ENCODE assay signal across 11 cellular contexts in the genomic region with DNA sequence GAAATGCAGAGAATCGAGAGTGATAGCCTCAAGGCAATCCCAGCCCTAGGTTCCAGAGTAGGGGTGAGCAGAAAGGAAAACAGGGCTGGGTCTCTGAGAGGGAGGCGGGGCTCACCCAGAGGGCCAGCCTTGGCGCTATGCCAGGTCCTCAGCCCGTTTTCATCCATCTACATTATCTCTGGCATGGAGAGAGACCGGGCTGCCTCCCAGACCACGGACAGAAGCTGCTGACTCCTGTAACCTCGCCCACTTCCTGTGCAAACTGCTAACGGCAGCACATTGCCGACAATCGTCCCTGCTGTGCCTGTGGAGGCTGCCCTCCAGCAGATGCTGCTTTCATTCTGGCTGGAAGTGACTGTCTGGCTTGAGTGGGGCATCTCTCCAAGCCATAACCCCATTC.
DNase-seq lines count a peak whose midpoint lies in the region; ATAC-seq and TF ChIP-seq lines count a peak whose summit lies in the region.
"Had no signal": no experiment of that assay in that cellular context is flagged by ENCODE, and none has a peak within 500 bp of the region (broad histone marks: within the 10 kb centered on the region; RNA-seq: fewer than 3 reads in every experiment).

No MANE protein-coding gene starts in this region.

- H3K9me3 Mint-ChIP-seq in CD4-positive, CD25-positive, alpha-beta regulatory T cell: no peaks in the 10 kb centered on the region
- no peaks in the 10 kb centered on the region for H3K9me3 Mint-ChIP-seq in activated CD8-positive, alpha-beta T cell treated with anti-CD3 and anti-CD28 coated beads for 36 hours

- ATAC-seq in CD4-positive, CD25-positive, alpha-beta regulatory T cell (ENCODE audit: low read depth in 2 of 2): peak; percentile 62 to 73
- peak; percentile 83 for ATAC-seq in activated CD8-positive, alpha-beta T cell treated with anti-CD3 and anti-CD28 coated beads for 36 hours
- ATAC-seq in GM19351 (IDR thresholded peaks at IDR 0.05; ENCODE audit: unreplicated experiment) (no peak), heart right ventricle (no peak), GM19035 (IDR thresholded peaks at IDR 0.05; ENCODE audit: unreplicated experiment) (no peak), GM21381 (IDR thresholded peaks at IDR 0.05; ENCODE audit: unreplicated experiment) (no peak)

- no peaks in the 10 kb centered on the region for H3K36me3 ChIP-seq in CD4-positive, CD25-positive, alpha-beta regulatory T cell (ENCODE audit: control insufficient read depth, insufficient read depth, low read length)
- no peaks in the 10 kb centered on the region for H3K36me3 ChIP-seq in heart right ventricle
- H3K36me3 ChIP-seq: WERI-Rb-1 had no signal

- H3K4me1 Mint-ChIP-seq in CD4-positive, CD25-positive, alpha-beta regulatory T cell: peaks cover 0 to 35% (median 16%) of the 10 kb centered on the region in 4 donors
- peaks cover 21% of the 10 kb centered on the region for H3K4me1 Mint-ChIP-seq in activated CD8-positive, alpha-beta T cell treated with anti-CD3 and anti-CD28 coated beads for 36 hours (ENCODE audit: low read depth)

- H3K4me3 Mint-ChIP-seq in CD4-positive, CD25-positive, alpha-beta regulatory T cell: peak overlapping the region in 3 of 4 donors; percentile 38 to 62 (median 55)
- H3K4me3 Mint-ChIP-seq in activated CD8-positive, alpha-beta T cell treated with anti-CD3 and anti-CD28 coated beads for 36 hours: no peak overlapping the region

- no peaks in the 10 kb centered on the region for H3K36me3 Mint-ChIP-seq in CD4-positive, CD25-positive, alpha-beta regulatory T cell
- no peaks in the 10 kb centered on the region for H3K36me3 Mint-ChIP-seq in activated CD8-positive, alpha-beta T cell treated with anti-CD3 and anti-CD28 coated beads for 36 hours (ENCODE audit: low read depth)

- peaks cover 18% of the 10 kb centered on the region for H3K4me1 ChIP-seq in CD4-positive, CD25-positive, alpha-beta regulatory T cell (ENCODE audit: control insufficient read depth, insufficient read depth, low read length, poor library complexity, severe bottlenecking)
- peaks cover 0 to 6% (median 0%) of the 10 kb centered on the region in 9 donors for H3K4me1 ChIP-seq in heart right ventricle

- TF ChIP-seq CTCF in activated CD8-positive, alpha-beta T cell treated with anti-CD3 and anti-CD28 coated beads for 36 hours (IDR thresholded peaks at IDR 0.05): no peak
- TF ChIP-seq CTCF in heart right ventricle (IDR thresholded peaks at IDR 0.05): no peak

- peaks cover under 1% of the 10 kb centered on the region for H3K27me3 Mint-ChIP-seq in CD4-positive, CD25-positive, alpha-beta regulatory T cell
- peaks cover 10% of the 10 kb centered on the region for H3K27me3 Mint-ChIP-seq in activated CD8-positive, alpha-beta T cell treated with anti-CD3 and anti-CD28 coated beads for 36 hours

- peak overlapping the region in 2 of 3 donors; percentile 20 to 67 for H3K27ac Mint-ChIP-seq in CD4-positive, CD25-positive, alpha-beta regulatory T cell
- no peak overlapping the region for H3K27ac Mint-ChIP-seq in activated CD8-positive, alpha-beta T cell treated with anti-CD3 and anti-CD28 coated beads for 36 hours

- no peak overlapping the region for H3K27ac ChIP-seq in CD4-positive, CD25-positive, alpha-beta regulatory T cell (ENCODE audit: insufficient read depth, low read length, poor library complexity, severe bottlenecking)
- no peak overlapping the region for H3K27ac ChIP-seq in heart right ventricle
- H3K27ac ChIP-seq: C4-2B, epithelial cell of prostate, WERI-Rb-1 had no signal

- H3K9me3 ChIP-seq in CD4-positive, CD25-positive, alpha-beta regulatory T cell (ENCODE audit: control insufficient read depth in 2 of 2, low read length in 2 of 2): no peaks in the 10 kb centered on the region
- no peaks in the 10 kb centered on the region for H3K9me3 ChIP-seq in heart right ventricle

- intact Hi-C loops in activated CD8-positive, alpha-beta T cell treated with anti-CD3 and anti-CD28 coated beads for 36 hours (cut with micrococcal nuclease): no loop called here
- intact Hi-C loops in heart right ventricle (cut with DNase I): no loop called here

- DNase-seq in CD4-positive, CD25-positive, alpha-beta regulatory T cell: peak in 2 of 3 donors; percentile 33 to 66
- DNase-seq in NCI-H2196 treated with DMSO at 0.1 percent for 48 hours (lab: John Stamatoyannopoulos, UW; ENCODE audit: unreplicated experiment) (peak; percentile 86), kidney tubule cell (ENCODE audit: low spot score) (peak; percentile 14), heart right ventricle (no peak)
- DNase-seq in activated CD8-positive, alpha-beta T cell treated with anti-CD3 and anti-CD28 coated beads for 36 hours: peak; percentile 51
- DNase-seq: WERI-Rb-1 had no signal

- CTCF ChIA-PET in activated CD8-positive, alpha-beta T cell treated with anti-CD3 and anti-CD28 coated beads for 36 hours (lab: Charles Lee): no interaction called here

- POLR2A ChIA-PET in activated CD8-positive, alpha-beta T cell treated with anti-CD3 and anti-CD28 coated beads for 36 hours (lab: Charles Lee): no interaction called here

- peak overlapping the region; percentile 18 for H3K4me3 ChIP-seq in CD4-positive, CD25-positive, alpha-beta regulatory T cell (ENCODE audit: low read depth, low read length)
- H3K4me3 ChIP-seq in heart right ventricle: no peak overlapping the region

- peaks cover 3% of the 10 kb centered on the region for H3K27me3 ChIP-seq in CD4-positive, CD25-positive, alpha-beta regulatory T cell (ENCODE audit: control insufficient read depth, insufficient read depth, low read length)
- H3K27me3 ChIP-seq in heart right ventricle: peaks cover 0 to 78% (median 59%) of the 10 kb centered on the region in 7 donors

- WGBS in heart right ventricle, 2 donors: 17 to 21% methylated on average over 10 of the region's 10 CpGs

Comparison
In these comparisons a context has a peak if more than half of its experiments do, and no peak if none do; other contexts are left out.
1. ATAC-seq: peak in CD4-positive, CD25-positive, alpha-beta regulatory T cell (2 of 2) and activated CD8-positive, alpha-beta T cell treated with anti-CD3 and anti-CD28 coated beads for 36 hours (single experiment); none in GM19351 (single experiment), heart right ventricle (0 of 8), GM19035 (single experiment) and GM21381 (single experiment).
2. DNase-seq: peak in CD4-positive, CD25-positive, alpha-beta regulatory T cell (2 of 3), NCI-H2196 treated with DMSO at 0.1 percent for 48 hours (single experiment), activated CD8-positive, alpha-beta T cell treated with anti-CD3 and anti-CD28 coated beads for 36 hours (single experiment) and kidney tubule cell (single experiment); none in heart right ventricle (0 of 2).